Comparison of ENCODE assay signal across 9 cellular contexts in genomic region chr9:124399323-124399962, GRCh38. TPM values are rescaled to one million over a fixed set of nuclear protein-coding genes. Genes with fewer than 3 reads are reported as not detected.
A peak's percentile ranks its signal among the peaks of the same experiment; 100 is the strongest.
DNase-seq lines count a peak whose midpoint lies in the region; ATAC-seq and TF ChIP-seq lines count a peak whose summit lies in the region.
"Had no signal": no experiment of that assay in that cellular context is flagged by ENCODE, and none has a peak within 500 bp of the region (broad histone marks: within the 10 kb centered on the region; RNA-seq: fewer than 3 reads in every experiment).

No MANE protein-coding gene starts in this region.

- no peaks in the 10 kb centered on the region for H3K4me1 ChIP-seq in body of pancreas
- peaks cover 0 to 34% (median 18%) of the 10 kb centered on the region in 9 donors for H3K4me1 ChIP-seq in heart right ventricle
- H3K4me1 ChIP-seq in gastrocnemius medialis: peaks cover 41 to 42% of the 10 kb centered on the region in 2 donors
- H3K4me1 ChIP-seq in spleen: peaks cover 0 to 73% (median 13%) of the 10 kb centered on the region in 6 donors

- H3K9me3 ChIP-seq in body of pancreas (no peaks in the 10 kb centered on the region), heart right ventricle (no peaks in the 10 kb centered on the region), gastrocnemius medialis (no peaks in the 10 kb centered on the region), spleen (no peaks in the 10 kb centered on the region)

- H3K36me3 ChIP-seq in body of pancreas (replicated peaks in 1 of 2; ENCODE audit: insufficient read depth in 1 of 2, low read depth in 2 of 2): peaks cover 0 to 18% of the 10 kb centered on the region in 2 donors
- H3K36me3 ChIP-seq in heart right ventricle: peaks cover 0 to 74% (median 24%) of the 10 kb centered on the region in 9 donors
- H3K36me3 ChIP-seq in gastrocnemius medialis: peaks cover 5 to 31% of the 10 kb centered on the region in 2 donors
- H3K36me3 ChIP-seq in spleen: peaks cover 0 to 94% (median 50%) of the 10 kb centered on the region in 6 donors

- H3K27me3 ChIP-seq in body of pancreas (no peaks in the 10 kb centered on the region), heart right ventricle (no peaks in the 10 kb centered on the region), gastrocnemius medialis (no peaks in the 10 kb centered on the region), spleen (replicated peaks in 1 of 7) (no peaks in the 10 kb centered on the region)

- peak; percentile 54 for DNase-seq in GM03348 (ENCODE audit: low spot score)
- no peak for DNase-seq in body of pancreas
- peak; percentile 31 to 33 for DNase-seq in heart right ventricle
- peak; percentile 43 to 78 for DNase-seq in gastrocnemius medialis
- no peak for DNase-seq in spleen
- DNase-seq in occipital lobe (lab: John Stamatoyannopoulos, UW): no peak
- DNase-seq in NCI-H2107 treated with DMSO at 0.1 percent for 48 hours (lab: John Stamatoyannopoulos, UW; ENCODE audit: unreplicated experiment): no peak

- H3K27ac ChIP-seq in body of pancreas (no peak overlapping the region), heart right ventricle (peak overlapping the region in 7 of 10 donors; percentile 8 to 53 (median 51)), gastrocnemius medialis (peak overlapping the region; percentile 69 to 80 (median 76)), spleen (peak overlapping the region in 4 of 8 donors; percentile 2 to 39 (median 22))

- TF ChIP-seq POLR2A in body of pancreas (IDR thresholded peaks at IDR 0.05) (no peak), gastrocnemius medialis (IDR thresholded peaks at IDR 0.05) (no peak), spleen (IDR thresholded peaks at IDR 0.05) (no peak)

- intact Hi-C loops in body of pancreas (cut with DNase I) (no loop called here), heart right ventricle (cut with DNase I) (loop anchor here in 3 of 10 donors (10.0 kb wide), 1 partner anchor 275 kb away; no protein-coding TSS in a partner anchor), gastrocnemius medialis (cut with DNase I; ENCODE audit: low total_unique reads) (loop anchor here (2.0 to 5.0 kb wide), 2 partner anchors 15 to 67 kb away; partner anchors contain the start of gene PSMB7), spleen (cut with DNase I; ENCODE audit: low total_unique reads) (no loop called here)

- ATAC-seq in body of pancreas (peak; percentile 30), heart right ventricle (peak; percentile 56 to 86 (median 79)), gastrocnemius medialis (peak; percentile 93 to 95), GM18511 (IDR thresholded peaks at IDR 0.05; ENCODE audit: unreplicated experiment) (no peak)
- ATAC-seq: SK-N-SH treated with all-trans-retinoic acid at 6 μM for 48 hours had no signal

- in situ Hi-C loops in gastrocnemius medialis (cut with MboI; ENCODE audit: low sequenced_read_pairs in 4 of 4): loop anchor here in 1 of 4 donors (10.0 kb wide), 1 partner anchor 275 kb away; no protein-coding TSS in a partner anchor

- H3K4me3 ChIP-seq in body of pancreas (no peak overlapping the region), heart right ventricle (no peak overlapping the region), gastrocnemius medialis (no peak overlapping the region), spleen (no peak overlapping the region)

- WGBS in body of pancreas, 2 donors: 76 to 88% methylated on average over 12 of the region's 12 CpGs
- WGBS in heart right ventricle, 2 donors: 55 to 69% methylated on average over 12 of the region's 12 CpGs
- 41 to 65% (median 54%) methylated on average over 12 of the region's 12 CpGs for WGBS in spleen, 5 donors

- TF ChIP-seq CTCF in body of pancreas (IDR thresholded peaks at IDR 0.05): no peak
- peak in 1 of 9 donors; percentile 8 for TF ChIP-seq CTCF in heart right ventricle (IDR thresholded peaks at IDR 0.05)
- TF ChIP-seq CTCF in gastrocnemius medialis (IDR thresholded peaks at IDR 0.05 in 4 of 5, conservative IDR thresholded peaks at IDR 0.05 in 1 of 5): peak in 1 of 5 experiments; percentile 39
- TF ChIP-seq CTCF in spleen (IDR thresholded peaks at IDR 0.05 in 8 of 11, conservative IDR thresholded peaks at IDR 0.05 in 3 of 11): no peak

RNA-seq across cellular contexts. Expression of gene PSMB7, which starts 15.8 kb away (rescaled TPM):
- total RNA-seq in body of pancreas: 10 to 100 TPM; 31.6 to 93.9 TPM
- total RNA-seq in heart right ventricle: 100 to 1,000 TPM; 148 to 182 (median 162) TPM
- 100 to 1,000 TPM; 252 to 308 TPM for polyA plus RNA-seq in heart right ventricle
- total RNA-seq in gastrocnemius medialis: 100 to 1,000 TPM; 265 to 438 (median 354) TPM
- 100 to 1,000 TPM in 3 of 7 donors, 10 to 100 TPM in 4; 71.3 to 123 (median 82.6) TPM for total RNA-seq in spleen
- 100 to 1,000 TPM; 113 to 143 (median 115) TPM for polyA plus RNA-seq in spleen
- total RNA-seq in occipital lobe: 145 TPM

RNA-seq across cellular contexts. Expression of gene ADGRD2, which starts 50.8 kb away (rescaled TPM):
- total RNA-seq in body of pancreas (not detected), heart right ventricle (under 1 TPM in 1 of 10 donors, not detected in 9; 0.68 TPM), gastrocnemius medialis (not detected), spleen (under 1 TPM in 4 of 7 donors, not detected in 3; 0.18 to 0.50 (median 0.33) TPM), occipital lobe (not detected)
- polyA plus RNA-seq in heart right ventricle (under 1 TPM in 1 of 2 donors, not detected in 1; 0.03 TPM), spleen (under 1 TPM in 1 of 3 donors, not detected in 2; 0.15 TPM)

Comparison
In these comparisons a context has a peak if more than half of its experiments do, and no peak if none do; other contexts are left out.
1. DNase-seq: peak in GM03348 (single experiment), heart right ventricle (2 of 2) and gastrocnemius medialis (2 of 2); none in body of pancreas (0 of 4), spleen (single experiment), occipital lobe (single experiment) and NCI-H2107 treated with DMSO at 0.1 percent for 48 hours (single experiment).
2. H3K27ac ChIP-seq: peak in heart right ventricle (7 of 10) and gastrocnemius medialis (4 of 4); none in body of pancreas (0 of 4).